Comparison of ENCODE assay signal across 8 cellular contexts in the genomic region with DNA sequence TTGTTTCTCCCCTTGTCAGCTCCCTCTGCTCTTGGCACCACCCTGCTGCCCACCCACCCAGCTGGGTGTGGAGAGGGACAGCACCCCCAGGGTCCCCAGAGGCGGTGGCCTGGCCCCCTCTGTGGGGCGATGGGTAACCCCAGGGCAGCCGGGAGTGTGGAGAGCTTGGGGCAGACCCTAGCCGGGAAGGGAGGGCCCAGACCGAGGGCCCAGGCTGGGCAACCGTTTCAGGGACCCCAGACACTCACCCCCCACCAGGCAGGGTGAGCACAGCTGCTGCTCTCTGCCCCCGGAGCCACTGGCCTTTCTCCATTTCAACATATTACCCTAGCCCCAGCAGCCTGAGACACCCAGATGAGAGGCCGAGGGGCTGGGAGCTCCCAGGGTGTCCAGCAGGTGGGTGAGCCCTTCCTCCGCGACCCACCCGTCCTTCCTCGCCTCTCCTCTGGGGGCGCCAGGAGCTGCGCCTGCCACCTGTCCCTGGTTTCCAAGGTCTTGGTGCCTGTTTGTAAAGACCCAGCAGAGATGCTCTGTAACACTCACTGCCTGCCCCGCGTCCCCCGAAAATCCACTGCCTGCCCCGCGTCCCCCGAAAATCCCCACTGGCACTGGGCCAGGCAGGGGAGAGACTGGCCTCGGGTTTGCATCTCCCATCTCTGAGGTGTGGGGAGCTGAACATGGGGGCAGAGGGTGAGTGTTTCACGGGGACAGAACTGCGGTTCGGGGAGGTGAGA. TPM values are rescaled to one million over a fixed set of nuclear protein-coding genes. Genes with fewer than 3 reads are reported as not detected.
DNase-seq lines count a peak whose midpoint lies in the region; TF ChIP-seq lines count a peak whose summit lies in the region.

No MANE protein-coding gene starts in this region.

- H3K4me1 ChIP-seq in A673 (ENCODE audit: insufficient read depth, low read length, poor library complexity, severe bottlenecking): peaks cover 19% of the 10 kb centered on the region

- TF ChIP-seq CTCF in A673 (conservative IDR thresholded peaks at IDR 0.05; ENCODE audit: low read depth, low read length): peak; percentile 69
- TF ChIP-seq CTCF in GM10248 (IDR thresholded peaks at IDR 0.05; ENCODE audit: control extremely low read depth, extremely low read depth, low read depth, missing control alignments): peak; percentile 19

- no peaks in the 10 kb centered on the region for H3K27me3 ChIP-seq in A673 (replicated peaks; ENCODE audit: insufficient read depth, low read depth, low read length, poor library complexity)

- POLR2A ChIA-PET in A673 (lab: Charles Lee; ENCODE audit: low non-redundant PET) (interaction anchor here (0.5 kb wide), 1 partner anchor 773 kb away, joined by 8 read pairs; no protein-coding TSS in a partner anchor), GM10248 (lab: Yijun Ruan, JAX) (no interaction called here)

- BruUV-seq in A673 (replicated peaks; lab: Mats Ljungman, UMichigan): no TSS peak

- no peak overlapping the region for H3K4me3 ChIP-seq in A673 (ENCODE audit: low read depth, low read length, poor library complexity, severe bottlenecking)

- peaks cover 18% of the 10 kb centered on the region for H3K36me3 ChIP-seq in A673 (ENCODE audit: insufficient read depth, low read length, poor library complexity, severe bottlenecking)

- DNase-seq in A673 (ENCODE audit: low spot score): peak; percentile 45
- DNase-seq in GM10248 (ENCODE audit: extremely low spot score): peak; percentile 58
- DNase-seq in NCI-H460 (ENCODE audit: extremely low read depth, low read depth): peak; percentile 47
- peak; percentile 87 for DNase-seq in ecto neural progenitor cell (ENCODE audit: low spot score)
- DNase-seq in DMS79 (lab: John Stamatoyannopoulos, UW): no peak
- DNase-seq in effector CD4-positive, alpha-beta T cell: no peak
- DNase-seq in occipital lobe (lab: John Stamatoyannopoulos, UW): no peak
- DNase-seq in head of caudate nucleus: no peak

- intact Hi-C loops in A673 (cut with micrococcal nuclease; ENCODE audit: unreplicated experiment): no loop called here
- intact Hi-C loops in head of caudate nucleus (cut with DNase I): no loop called here

- H3K9me3 ChIP-seq in A673 (ENCODE audit: low read depth, low read length, poor library complexity, severe bottlenecking): no peaks in the 10 kb centered on the region

- CTCF ChIA-PET in A673 (lab: Charles Lee) (interaction anchor here (0.6 to 1.5 kb wide), 2 partner anchors 11 to 22 kb away, joined by 6 to 7 read pairs; no protein-coding TSS in a partner anchor), GM10248 (lab: Yijun Ruan, JAX) (interaction anchor here (0.7 to 1.9 kb wide), 9 partner anchors 10 to 149 kb away, joined by 3 to 6 read pairs (median 3); no protein-coding TSS in a partner anchor)

- H3K27ac ChIP-seq in A673 (ENCODE audit: low read depth, low read length, poor library complexity, severe bottlenecking): peak overlapping the region; percentile 57

RNA-seq across cellular contexts. Expression of gene BAHCC1, which starts 45.4 kb away (rescaled TPM):
- total RNA-seq in A673 (2021): 74.2 and 80.6 TPM in 2 replicates
- 6.0 and 6.7 TPM in 2 replicates for total RNA-seq in NCI-H460 (2014; rRNA removed; shearing (Covaris generic))
- 12.5 and 13.5 TPM in 2 replicates for polyA plus RNA-seq in NCI-H460 (2014; cell fraction: nucleus; rRNA removed)
- total RNA-seq in occipital lobe: 7.6 TPM

Comparison
In these comparisons a context has a peak if more than half of its experiments do, and no peak if none do; other contexts are left out.
1. DNase-seq: peak in A673 (single experiment), GM10248 (single experiment), NCI-H460 (single experiment) and ecto neural progenitor cell (single experiment); none in DMS79 (single experiment), effector CD4-positive, alpha-beta T cell (single experiment), occipital lobe (single experiment) and head of caudate nucleus (0 of 42).